ENCODE assay signal across 1 cellular context in the genomic region with DNA sequence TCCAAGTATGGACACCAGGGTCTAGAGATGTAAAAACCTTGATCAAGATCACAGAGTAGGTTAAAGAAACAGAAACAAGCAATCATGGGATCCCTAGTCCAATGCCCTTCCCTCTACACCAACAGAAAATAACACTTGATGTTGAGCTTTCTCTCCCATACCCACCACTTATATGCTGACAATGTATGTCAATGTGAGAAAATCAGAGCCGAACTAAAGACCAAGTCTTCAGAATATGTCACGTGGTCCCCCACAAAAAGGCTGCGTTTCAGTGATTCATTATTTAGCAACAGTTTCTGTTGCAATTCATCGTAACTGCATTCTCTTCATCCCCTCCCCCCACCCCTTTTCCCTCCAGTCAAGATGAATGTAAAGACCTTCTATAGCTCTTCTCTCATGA.
TF ChIP-seq lines count a peak whose summit lies in the region.

No MANE protein-coding gene starts in this region.

TF ChIP-seq in K562, 482 proteins besides CTCF, POLR2A, EP300 and RAD21 (continued from another document):
- no peak for TF ChIP-seq NR2C2 (CRISPR knock-in tag; IDR thresholded peaks at IDR 0.05)
- TF ChIP-seq NR2C2 (tag; IDR thresholded peaks at IDR 0.05) = peak; percentile 35; the same call in 1 of the 2 replicates
- no peak for TF ChIP-seq TBL1XR1 (IDR thresholded peaks at IDR 0.05; ENCODE audit: low read length in 2 of 2)
- 0 out of 2 replicates have a peak, but pooled peaks have one; percentile 40 for TF ChIP-seq ZNF589 (CRISPR knock-in tag; IDR thresholded peaks at IDR 0.05; ENCODE audit: low read depth)
- peak; percentile 39 to 62; a peak in 2 of 4 replicates for TF ChIP-seq TRIM24 (IDR thresholded peaks at IDR 0.05)
- TF ChIP-seq NFATC3 (IDR thresholded peaks at IDR 0.05) = no peak
